8 cellular contexts compared by ENCODE assay signal in genomic region chr18:14178691-14179196, GRCh38.
DNase-seq lines count a peak whose midpoint lies in the region; ATAC-seq lines count a peak whose summit lies in the region.
"Not testable (repeated sequence)": the region's sequence is repeated elsewhere in the genome, so short reads cannot be mapped to it uniquely, and the experiment has no call there.

No MANE protein-coding gene starts in this region.

- H3K27me3 ChIP-seq in ACC112 (ENCODE audit: insufficient read depth, low read length); iPS-20b (ENCODE audit: insufficient read depth, low read length): not testable (repeated sequence)

- H3K4me1 ChIP-seq in ACC112 (ENCODE audit: control insufficient read depth, insufficient read depth, low read length, unreplicated experiment); iPS-20b (ENCODE audit: insufficient read depth, low read length): not testable (repeated sequence)

- ATAC-seq in GM18520 (IDR thresholded peaks at IDR 0.05; ENCODE audit: unreplicated experiment) (peak; percentile 86), HG02970 (IDR thresholded peaks at IDR 0.05; ENCODE audit: low FRiP score, unreplicated experiment) (peak; percentile 81)

- not testable (repeated sequence) for H3K36me3 ChIP-seq in ACC112 (ENCODE audit: insufficient read depth, low read length); iPS-20b (ENCODE audit: insufficient read depth, low read depth, low read length)

- H3K9me3 ChIP-seq in iPS-20b (ENCODE audit: insufficient read depth, low read depth, low read length), result not testable (repeated sequence)

- not testable (repeated sequence) for H3K27ac ChIP-seq in ACC112 (ENCODE audit: low read depth, low read length); iPS-20b (ENCODE audit: low read length)

- not testable (repeated sequence) for H2AFZ ChIP-seq in ACC112 (ENCODE audit: low read length, unreplicated experiment)

- in situ Hi-C loops in T47D (cut with HindIII; ENCODE audit: low pct_unique_long_range_greater_than_20kb, low sequenced_read_pairs), result not testable (repeated sequence)

- H3K4me3 ChIP-seq in ACC112 (ENCODE audit: low read depth, low read length), result peak overlapping the region; percentile 82
- peak overlapping the region; percentile 40; the same call in 1 of the 2 replicates for H3K4me3 ChIP-seq in iPS-20b (ENCODE audit: low read length)

- peak; percentile 86 for DNase-seq in NCI-H146 treated with DMSO at 0.1 percent for 48 hours (lab: John Stamatoyannopoulos, UW; ENCODE audit: unreplicated experiment)
- DNase-seq in activated CD4-positive, CD25-positive, alpha-beta regulatory T cell (lab: John Stamatoyannopoulos, UW), result peak; percentile 20 to 73 (median 56)
- DNase-seq in T47D (ENCODE audit: low read depth in 1 of 2, low spot score in 1 of 2), result peak; percentile 69 to 94
- peak; percentile 70 for DNase-seq in stimulated activated CD4-positive, alpha-beta T cell treated with anti-CD3 and anti-CD28 coated beads, Interleukin-12 subunit alpha, Interleukin-12 subunit beta, amount 100 ng/mL, for 4 hours

- not testable (repeated sequence) for H3K9ac ChIP-seq in iPS-20b (ENCODE audit: low read depth, low read length)

- not testable (repeated sequence) for H3K79me2 ChIP-seq in ACC112 (ENCODE audit: control insufficient read depth, insufficient read depth, low read length, unreplicated experiment)
